ENCODE assay signal across 23 cellular contexts in genomic region chr5:118980438-118980837, GRCh38.
"Had no signal": no experiment of that assay in that cellular context is flagged by ENCODE, and none has a peak within 500 bp of the region (broad histone marks: within the 10 kb centered on the region; RNA-seq: fewer than 3 reads in every experiment).

No MANE protein-coding gene starts in this region.

- H3K4me2 ChIP-seq: hepatocyte had no signal

- DNase-seq: dermis blood vessel endothelial cell; dorsolateral prefrontal cortex; effector CD4-positive, alpha-beta T cell; effector memory CD4-positive, alpha-beta T cell; heart left ventricle; hypothalamus; immature natural killer cell; left cardiac atrium; left lung; left ventricle myocardium superior; lower lobe of right lung; mesenchymal stem cell; mucosa of descending colon; naive B cell had no signal

- H3K27ac ChIP-seq: coronary artery, dorsolateral prefrontal cortex, esophagus muscularis mucosa, gastroesophageal sphincter, heart left ventricle, hepatocyte, left lung, lower lobe of right lung had no signal

- H3K9me3 ChIP-seq: esophagus muscularis mucosa, gastroesophageal sphincter, lower lobe of right lung, mucosa of descending colon had no signal

- H2AFZ ChIP-seq: hepatocyte had no signal

- FAIRE-seq: colon, endothelial cell of umbilical vein, frontal cortex, islet of Langerhans, keratinocyte had no signal

- H3K36me3 ChIP-seq: esophagus muscularis mucosa, heart left ventricle, left lung, lower lobe of right lung had no signal

- H3K4me1 ChIP-seq: esophagus muscularis mucosa, gastroesophageal sphincter, heart left ventricle, left lung, lower lobe of right lung had no signal

- H3K4me3 ChIP-seq: coronary artery, dorsolateral prefrontal cortex, esophagus muscularis mucosa, gastroesophageal sphincter, heart left ventricle, hepatocyte, left lung, lower lobe of right lung, mucosa of descending colon had no signal

- H3K27me3 ChIP-seq: dorsolateral prefrontal cortex, esophagus muscularis mucosa, gastroesophageal sphincter, heart left ventricle, hepatocyte, left lung had no signal

- ATAC-seq: gastroesophageal sphincter, heart left ventricle, left cardiac atrium, left lung, left ventricle myocardium superior, lower lobe of right lung, mucosa of descending colon had no signal
